In the genomic region with DNA sequence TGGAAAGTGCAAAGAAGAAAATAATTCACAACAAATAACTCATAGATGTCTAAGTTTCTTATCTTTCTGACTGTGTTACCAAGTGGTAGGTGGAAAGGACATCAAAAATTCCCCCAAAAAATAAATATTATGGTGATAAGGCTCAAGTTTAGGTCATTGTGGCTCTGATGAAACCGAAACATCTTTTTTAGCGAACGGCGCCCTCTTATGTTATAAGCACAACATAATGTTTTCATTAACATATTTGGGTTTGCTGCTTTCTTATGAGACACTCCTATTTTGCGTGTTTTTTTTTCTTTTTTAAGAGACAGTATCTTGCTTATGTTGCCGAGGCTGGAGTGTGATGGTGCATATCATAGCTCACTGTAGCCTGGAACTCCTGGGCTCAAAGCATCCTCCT, we compare ENCODE assay signal across 15 cellular contexts. TPM values are rescaled to one million over a fixed set of nuclear protein-coding genes. Genes with fewer than 3 reads are reported as not detected.
A peak's percentile ranks its signal among the peaks of the same experiment; 100 is the strongest.
DNase-seq lines count a peak whose midpoint lies in the region; ATAC-seq and TF ChIP-seq lines count a peak whose summit lies in the region.
"Had no signal": no experiment of that assay in that cellular context is flagged by ENCODE, and none has a peak within 500 bp of the region (broad histone marks: within the 10 kb centered on the region; RNA-seq: fewer than 3 reads in every experiment).

No MANE protein-coding gene starts in this region.

- H2BK15ac ChIP-seq in IMR-90 (ENCODE audit: low read depth, low read length): no peak overlapping the region

- DNase-seq in NCI-H2196 (lab: John Stamatoyannopoulos, UW; ENCODE audit: unreplicated experiment): peak; percentile 20
- no peak for DNase-seq in NCI-H2196 treated with DMSO at 0.1 percent for 48 hours (lab: John Stamatoyannopoulos, UW; ENCODE audit: unreplicated experiment)
- peak; percentile 24 for DNase-seq in IMR-90
- DNase-seq in astrocyte of the cerebellum (ENCODE audit: low read depth): peak; percentile 8
- no peak for DNase-seq in neural progenitor cell (ENCODE audit: low spot score)
- DNase-seq in GF-D8 (lab: John Stamatoyannopoulos, UW): no peak
- no peak for DNase-seq in activated naive CD4-positive, alpha-beta T cell treated with anti-CD3 and anti-CD28 coated beads, Interleukin-2, amount 50 U/mL, for 16 hours
- no peak for DNase-seq in uterus
- DNase-seq: activated T-cell treated with anti-CD3 and anti-CD28 coated beads, Interleukin-2, amount 50 U/mL, for 72 hours; cortex of kidney; NCI-H510A; occipital lobe; trophoblast cell had no signal

- no peak overlapping the region for H3K23ac ChIP-seq in IMR-90 (ENCODE audit: low read depth, low read length)

- H3K4me3 ChIP-seq in IMR-90 (ENCODE audit: insufficient read depth, low read depth, low read length) (no peak overlapping the region), astrocyte of the cerebellum (ENCODE audit: low read depth, low read length) (no peak overlapping the region), neural progenitor cell (no peak overlapping the region), uterus (no peak overlapping the region)

- H3K36me3 ChIP-seq in IMR-90 (ENCODE audit: control insufficient read depth, insufficient read depth, low read length) (no peaks in the 10 kb centered on the region), neural progenitor cell (no peaks in the 10 kb centered on the region), uterus (no peaks in the 10 kb centered on the region)

- dilution Hi-C loops in IMR-90 (cut with HindIII; ENCODE audit: low sequenced_read_pairs, unreplicated experiment): no loop called here

- POLR2A ChIA-PET in IMR-90 (lab: Charles Lee; ENCODE audit: unreplicated experiment): no interaction called here

- H3K79me1 ChIP-seq in IMR-90 (ENCODE audit: low read depth in 1 of 2, low read length in 2 of 2): no peaks in the 10 kb centered on the region

- H3K27me3 ChIP-seq in IMR-90 (ENCODE audit: control insufficient read depth, insufficient read depth, low read length): peaks cover 32% of the 10 kb centered on the region
- H3K27me3 ChIP-seq in neural progenitor cell: no peaks in the 10 kb centered on the region
- H3K27me3 ChIP-seq in uterus: no peaks in the 10 kb centered on the region

- H3F3A ChIP-seq in neural progenitor cell (ENCODE audit: low read depth): no peaks in the 10 kb centered on the region

- no peak overlapping the region for H2AK5ac ChIP-seq in IMR-90 (ENCODE audit: low read depth, low read length)

- no peak overlapping the region for H2AFZ ChIP-seq in IMR-90 (replicated peaks; ENCODE audit: low read length, poor library complexity)
- H2AFZ ChIP-seq in neural progenitor cell (replicated peaks): no peak overlapping the region

- no peak overlapping the region for H2BK20ac ChIP-seq in IMR-90 (ENCODE audit: low read depth, low read length)

- no peak overlapping the region for H4K5ac ChIP-seq in IMR-90 (ENCODE audit: low read depth, low read length)

- no peak overlapping the region for H3K56ac ChIP-seq in IMR-90 (ENCODE audit: extremely low read depth, insufficient read depth, low read length)

- H3K9ac ChIP-seq in IMR-90 (ENCODE audit: low read depth, low read length) (no peak overlapping the region), neural progenitor cell (no peak overlapping the region)

- BruUV-seq in IMR-90 (replicated peaks; lab: Mats Ljungman, UMichigan): no TSS peak

- peak; percentile 57; the same call in 1 of the 2 replicates for ATAC-seq in IMR-90 (ENCODE audit: low read depth)
- ATAC-seq: activated T-cell treated with anti-CD3 and anti-CD28 coated beads, Interleukin-2, amount 50 U/mL, for 72 hours had no signal

- H3K9me3 ChIP-seq in IMR-90 (ENCODE audit: control insufficient read depth, insufficient read depth, low read length) (no peaks in the 10 kb centered on the region), neural progenitor cell (ENCODE audit: low read depth) (no peaks in the 10 kb centered on the region), uterus (no peaks in the 10 kb centered on the region)

- H4K91ac ChIP-seq in IMR-90 (ENCODE audit: insufficient read depth, low read depth, low read length): no peak overlapping the region

- no CpG with 5 or more reads among the region's 6 CpGs for WGBS in IMR-90 (ENCODE audit: extremely low coverage in 2 of 2, insufficient read length in 1 of 2), 2 experiments

- H2BK5ac ChIP-seq in IMR-90 (ENCODE audit: low read depth, low read length, poor library complexity, severe bottlenecking): no peak overlapping the region

- H3K4ac ChIP-seq in IMR-90 (ENCODE audit: low read depth, low read length): no peak overlapping the region

- intact Hi-C loops in IMR-90 (cut with micrococcal nuclease) (no loop called here), uterus (cut with DNase I; ENCODE audit: low total_unique reads) (no loop called here)

- no peak for TF ChIP-seq POLR2A in IMR-90 (IDR thresholded peaks at IDR 0.05; ENCODE audit: low read depth, low read length)
- TF ChIP-seq POLR2A in uterus (IDR thresholded peaks at IDR 0.05): no peak

- TF ChIP-seq CTCF in IMR-90 (conservative IDR thresholded peaks at IDR 0.05; ENCODE audit: low read depth, low read length) (peak; percentile 38), astrocyte of the cerebellum (IDR thresholded peaks at IDR 0.05; ENCODE audit: low read depth, low read length, missing control alignments) (peak; percentile 41), neural progenitor cell (IDR thresholded peaks at IDR 0.05) (peak; percentile 48), uterus (IDR thresholded peaks at IDR 0.05) (no peak)

- CTCF ChIA-PET in IMR-90 (lab: Yijun Ruan, JAX): interaction anchor here (1.3 to 1.7 kb wide), 2 partner anchors 18 to 719 kb away, joined by 3 to 6 read pairs; no protein-coding TSS in a partner anchor

- H3K4me2 ChIP-seq in IMR-90 (ENCODE audit: low read depth, low read length) (no peak overlapping the region), neural progenitor cell (no peak overlapping the region)

- no peaks in the 10 kb centered on the region for H3K4me1 ChIP-seq in IMR-90 (ENCODE audit: control insufficient read depth, insufficient read depth, low read length)
- H3K4me1 ChIP-seq in neural progenitor cell: no peaks in the 10 kb centered on the region
- no peaks in the 10 kb centered on the region for H3K4me1 ChIP-seq in uterus

- H2AK9ac ChIP-seq in IMR-90 (replicated peaks; ENCODE audit: low read depth, low read length, poor library complexity): no peak overlapping the region

- H3K14ac ChIP-seq in IMR-90 (replicated peaks; ENCODE audit: low read depth, low read length): no peak overlapping the region

- H3K27ac ChIP-seq in IMR-90 (ENCODE audit: insufficient read depth, low read length): no peak overlapping the region
- H3K27ac ChIP-seq in neural progenitor cell: no peak overlapping the region
- H3K27ac ChIP-seq in uterus: no peak overlapping the region

- no peaks in the 10 kb centered on the region for H3K9me3 Mint-ChIP-seq in neural progenitor cell
- H3K9me3 Mint-ChIP-seq: activated T-cell treated with anti-CD3 and anti-CD28 coated beads, Interleukin-2, amount 50 U/mL, for 72 hours had no signal

- in situ Hi-C loops in IMR-90 (cut with MboI; ENCODE audit: low sequenced_read_pairs) (no loop called here), astrocyte of the cerebellum (cut with HindIII; ENCODE audit: low sequenced_read_pairs) (no loop called here)

- H3K4me3 Mint-ChIP-seq in neural progenitor cell: no peak overlapping the region
- H3K4me3 Mint-ChIP-seq: activated T-cell treated with anti-CD3 and anti-CD28 coated beads, Interleukin-2, amount 50 U/mL, for 72 hours; CD14-positive monocyte had no signal

- H3K36me3 Mint-ChIP-seq in neural progenitor cell: no peaks in the 10 kb centered on the region
- H3K36me3 Mint-ChIP-seq: CD14-positive monocyte had no signal

- H3K79me2 ChIP-seq in neural progenitor cell (ENCODE audit: low read depth): no peaks in the 10 kb centered on the region

- no peak overlapping the region for H3K27ac Mint-ChIP-seq in neural progenitor cell
- H3K27ac Mint-ChIP-seq: activated T-cell treated with anti-CD3 and anti-CD28 coated beads, Interleukin-2, amount 50 U/mL, for 72 hours; CD14-positive monocyte had no signal

- H3K27me3 Mint-ChIP-seq in neural progenitor cell (ENCODE audit: insufficient read depth, low read depth): peaks cover 2% of the 10 kb centered on the region

- H4K8ac ChIP-seq in IMR-90 (ENCODE audit: low read depth in 2 of 2, low read length in 2 of 2): no peak overlapping the region

- TF ChIP-seq RAD21 in IMR-90 (IDR thresholded peaks at IDR 0.05; ENCODE audit: low read length): peak; percentile 41; the same call in 1 of the 2 replicates

- H2BK120ac ChIP-seq in IMR-90 (ENCODE audit: low read depth, low read length): no peak overlapping the region

- H3K18ac ChIP-seq in IMR-90 (ENCODE audit: low read depth, low read length): no peak overlapping the region

- peaks cover 16% of the 10 kb centered on the region for H3K4me1 Mint-ChIP-seq in neural progenitor cell
- H3K4me1 Mint-ChIP-seq: CD14-positive monocyte had no signal

- H4K20me1 ChIP-seq in IMR-90 (ENCODE audit: insufficient read depth, low read length): no peaks in the 10 kb centered on the region
- no peaks in the 10 kb centered on the region for H4K20me1 ChIP-seq in neural progenitor cell (ENCODE audit: low read depth)

- H3K9me1 ChIP-seq in IMR-90 (ENCODE audit: insufficient read depth, low read length): no peaks in the 10 kb centered on the region

TF ChIP-seq in IMR-90, 13 proteins besides CTCF, POLR2A, EP300 and RAD21 (continues in another document):
- TF ChIP-seq MAFK (IDR thresholded peaks at IDR 0.05; ENCODE audit: low read depth, low read length) (no peak), FOS (IDR thresholded peaks at IDR 0.05; ENCODE audit: low read depth, low read length) (no peak), RCOR1 (IDR thresholded peaks at IDR 0.05; ENCODE audit: insufficient replicate concordance, low read length) (no peak), SMC3 (IDR thresholded peaks at IDR 0.05; ENCODE audit: low read depth, low read length) (no peak), RFX5 (IDR thresholded peaks at IDR 0.05; ENCODE audit: low read depth, low read length) (no peak)
- TF ChIP-seq, protein P1, sequence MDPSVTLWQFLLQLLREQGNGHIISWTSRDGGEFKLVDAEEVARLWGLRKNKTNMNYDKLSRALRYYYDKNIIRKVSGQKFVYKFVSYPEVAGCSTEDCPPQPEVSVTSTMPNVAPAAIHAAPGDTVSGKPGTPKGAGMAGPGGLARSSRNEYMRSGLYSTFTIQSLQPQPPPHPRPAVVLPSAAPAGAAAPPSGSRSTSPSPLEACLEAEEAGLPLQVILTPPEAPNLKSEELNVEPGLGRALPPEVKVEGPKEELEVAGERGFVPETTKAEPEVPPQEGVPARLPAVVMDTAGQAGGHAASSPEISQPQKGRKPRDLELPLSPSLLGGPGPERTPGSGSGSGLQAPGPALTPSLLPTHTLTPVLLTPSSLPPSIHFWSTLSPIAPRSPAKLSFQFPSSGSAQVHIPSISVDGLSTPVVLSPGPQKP (IDR thresholded peaks at IDR 0.05; ENCODE audit: borderline replicate concordance, low read depth, low read length): no peak

RNA-seq across cellular contexts. Expression of a gene that starts 38.6 kb away (rescaled TPM):
- total RNA-seq in IMR-90 (2012; rRNA removed): not detected in 2 replicates
- not detected in 2 replicates for polyA plus RNA-seq in IMR-90 (2012; rRNA removed)
- not detected in 2 replicates for polyA plus RNA-seq in IMR-90 (2012; cell fraction: cytosol; rRNA removed)
- polyA plus RNA-seq in IMR-90 (2012; cell fraction: nucleus; rRNA removed; ENCODE audit: low replicate concordance): not detected in 2 replicates
- total RNA-seq in neural progenitor cell (ENCODE audit: low replicate concordance): not detected in 2 replicates
- total RNA-seq in uterus: not detected
- total RNA-seq: activated T-cell treated with anti-CD3 and anti-CD28 coated beads, Interleukin-2, amount 50 U/mL, for 72 hours; occipital lobe; T-helper 2 cell treated with Interferon-gamma antibody and Interleukin-4, amounts not matched to agents 100 ng/mL and 5 ng/mL, for 36 hours had no signal
- polyA plus RNA-seq: CD14-positive monocyte had no signal

Comparison
In these comparisons a context has a peak if more than half of its experiments do, and no peak if none do; other contexts are left out.
1. DNase-seq: peak in NCI-H2196 (single experiment), IMR-90 (single experiment) and astrocyte of the cerebellum (single experiment); none in NCI-H2196 treated with DMSO at 0.1 percent for 48 hours (single experiment), neural progenitor cell (single experiment), GF-D8 (single experiment), activated naive CD4-positive, alpha-beta T cell treated with anti-CD3 and anti-CD28 coated beads, Interleukin-2, amount 50 U/mL, for 16 hours (single experiment) and uterus (0 of 2).
2. CTCF ChIP-seq: peak in IMR-90 (single experiment), astrocyte of the cerebellum (single experiment) and neural progenitor cell (single experiment); none in uterus (0 of 4).